29 cellular contexts compared by ENCODE assay signal in genomic region chr14:71629765-71630502, GRCh38.
DNase-seq lines count a peak whose midpoint lies in the region; ATAC-seq and FAIRE-seq lines count a peak whose summit lies in the region.
"Had no signal": no experiment of that assay in that cellular context is flagged by ENCODE, and none has a peak within 500 bp of the region (broad histone marks: within the 10 kb centered on the region; RNA-seq: fewer than 3 reads in every experiment).

No MANE protein-coding gene starts in this region.

- no peak overlapping the region for H2BK5ac ChIP-seq in mesendoderm (ENCODE audit: low read length)

- no peak for ATAC-seq in HG02759 (IDR thresholded peaks at IDR 0.05; ENCODE audit: unreplicated experiment)
- no peak for ATAC-seq in activated CD8-positive, alpha-beta T cell treated with anti-CD3 and anti-CD28 coated beads, Interleukin-2, amount 10 ng/mL, durations not matched to agents 7 days and 5 days
- ATAC-seq: naive thymus-derived CD8-positive, alpha-beta T cell; pancreas; stimulated activated effector memory CD8-positive, alpha-beta T cell treated with anti-CD3 and anti-CD28 coated beads, Interleukin-12 subunit alpha, Interleukin-12 subunit beta, amount 100 ng/mL, for 72 hours had no signal

- no peaks in the 10 kb centered on the region for H3K27me3 ChIP-seq in mesendoderm (ENCODE audit: insufficient read depth, low read length, poor library complexity)
- H3K27me3 ChIP-seq: BLaER1 treated with 17β-estradiol and CSF1 and Interleukin-3, amounts not matched to agents 10 nM and 100 nM; pancreas; Peyer's patch; right atrium auricular region; spleen had no signal

- no peaks in the 10 kb centered on the region for H3K79me2 ChIP-seq in mesendoderm (ENCODE audit: control insufficient read depth, insufficient read depth, low read length)

- DNase-seq in AG20443 (ENCODE audit: low spot score) (peak; percentile 20), NCI-H82 treated with DMSO at 0.1 percent for 48 hours (lab: John Stamatoyannopoulos, UW; ENCODE audit: unreplicated experiment) (peak; percentile 9), mesendoderm (peak; percentile 26), NCI-H524 (lab: John Stamatoyannopoulos, UW) (no peak), T-helper 1 cell (no peak)
- no peak for DNase-seq in activated CD8-positive, alpha-beta T cell treated with anti-CD3 and anti-CD28 coated beads, Interleukin-2, amount 10 ng/mL, durations not matched to agents 7 days and 5 days
- DNase-seq: Caco-2; DND-41; hippocampal formation; KG1; left ventricle myocardium inferior; naive thymus-derived CD8-positive, alpha-beta T cell; NCI-H1417 treated with DMSO at 0.1 percent for 48 hours; NCI-H2107; pancreas; Peyer's patch; SIG-M5; spleen; stimulated activated CD4-positive, alpha-beta T cell treated with anti-CD3 and anti-CD28 coated beads, Interleukin-2, amount 100 ng/mL, for 48 hours; substantia nigra had no signal

- POLR2A ChIA-PET in activated CD8-positive, alpha-beta T cell treated with anti-CD3 and anti-CD28 coated beads, Interleukin-2, amount 10 ng/mL, durations not matched to agents 7 days and 5 days (lab: Charles Lee), result no interaction called here

- no peak overlapping the region for H3K4ac ChIP-seq in mesendoderm (ENCODE audit: low read depth, low read length)

- peaks cover 2% of the 10 kb centered on the region for H3K4me1 ChIP-seq in mesendoderm (ENCODE audit: control insufficient read depth, low read depth, low read length)
- H3K4me1 ChIP-seq: Caco-2, left ventricle myocardium inferior, pancreas, Peyer's patch, right atrium auricular region had no signal

- peaks cover 5% of the 10 kb centered on the region for H3K9me3 Mint-ChIP-seq in activated CD8-positive, alpha-beta T cell treated with anti-CD3 and anti-CD28 coated beads, Interleukin-2, amount 10 ng/mL, durations not matched to agents 7 days and 5 days (ENCODE audit: insufficient read depth)
- H3K9me3 Mint-ChIP-seq: stimulated activated effector memory CD8-positive, alpha-beta T cell treated with anti-CD3 and anti-CD28 coated beads, Interleukin-12 subunit alpha, Interleukin-12 subunit beta, amount 100 ng/mL, for 72 hours had no signal

- no peak overlapping the region for H4K8ac ChIP-seq in mesendoderm (ENCODE audit: low read depth, low read length)

- no peak overlapping the region for H2AK5ac ChIP-seq in mesendoderm (ENCODE audit: low read length)

- H3K23ac ChIP-seq in mesendoderm (ENCODE audit: low read length), result no peak overlapping the region

- no peaks in the 10 kb centered on the region for H3K27me3 Mint-ChIP-seq in activated CD8-positive, alpha-beta T cell treated with anti-CD3 and anti-CD28 coated beads, Interleukin-2, amount 10 ng/mL, durations not matched to agents 7 days and 5 days (ENCODE audit: low read depth)
- H3K27me3 Mint-ChIP-seq: dendritic cell treated with granulocyte-macrophage colony-stimulating factor and Interleukin-4, amounts not matched to agents 40 ng/mL and 50 ng/mL, for 4 days; naive thymus-derived CD8-positive, alpha-beta T cell had no signal

- H3K79me1 ChIP-seq in mesendoderm (ENCODE audit: low read length), result no peaks in the 10 kb centered on the region

- no CpG with 5 or more reads among the region's 7 CpGs for WGBS in mesendoderm (ENCODE audit: extremely low coverage, insufficient coverage, low lambda C conversion rate)

- peaks cover 40% of the 10 kb centered on the region for H3K36me3 Mint-ChIP-seq in activated CD8-positive, alpha-beta T cell treated with anti-CD3 and anti-CD28 coated beads, Interleukin-2, amount 10 ng/mL, durations not matched to agents 7 days and 5 days (ENCODE audit: low read depth)

- H3K4me1 Mint-ChIP-seq in activated CD8-positive, alpha-beta T cell treated with anti-CD3 and anti-CD28 coated beads, Interleukin-2, amount 10 ng/mL, durations not matched to agents 7 days and 5 days (ENCODE audit: low read depth), result no peaks in the 10 kb centered on the region
- H3K4me1 Mint-ChIP-seq: stimulated activated effector memory CD8-positive, alpha-beta T cell treated with anti-CD3 and anti-CD28 coated beads, Interleukin-12 subunit alpha, Interleukin-12 subunit beta, amount 100 ng/mL, for 72 hours had no signal

- no peak overlapping the region for H3K27ac Mint-ChIP-seq in activated CD8-positive, alpha-beta T cell treated with anti-CD3 and anti-CD28 coated beads, Interleukin-2, amount 10 ng/mL, durations not matched to agents 7 days and 5 days
- H3K27ac Mint-ChIP-seq: dendritic cell treated with granulocyte-macrophage colony-stimulating factor and Interleukin-4, amounts not matched to agents 40 ng/mL and 50 ng/mL, for 4 days; mesothelial cell of epicardium; stimulated activated effector memory CD8-positive, alpha-beta T cell treated with anti-CD3 and anti-CD28 coated beads, Interleukin-12 subunit alpha, Interleukin-12 subunit beta, amount 100 ng/mL, for 72 hours had no signal

- no peak overlapping the region for H3K4me3 Mint-ChIP-seq in activated CD8-positive, alpha-beta T cell treated with anti-CD3 and anti-CD28 coated beads, Interleukin-2, amount 10 ng/mL, durations not matched to agents 7 days and 5 days
- H3K4me3 Mint-ChIP-seq: dendritic cell treated with granulocyte-macrophage colony-stimulating factor and Interleukin-4, amounts not matched to agents 40 ng/mL and 50 ng/mL, for 4 days; mesothelial cell of epicardium; naive thymus-derived CD8-positive, alpha-beta T cell; stimulated activated effector memory CD8-positive, alpha-beta T cell treated with anti-CD3 and anti-CD28 coated beads, Interleukin-12 subunit alpha, Interleukin-12 subunit beta, amount 100 ng/mL, for 72 hours had no signal

- H3K27ac ChIP-seq in mesendoderm (ENCODE audit: low read depth, low read length), result no peak overlapping the region
- H3K27ac ChIP-seq: BLaER1 treated with 17β-estradiol and CSF1 and Interleukin-3, amounts not matched to agents 10 nM and 100 nM; left ventricle myocardium inferior; pancreas; Peyer's patch; right atrium auricular region; spleen had no signal

- H3K4me2 ChIP-seq in mesendoderm (ENCODE audit: low read length), result no peak overlapping the region
- H3K4me2 ChIP-seq: BLaER1 treated with 17β-estradiol and CSF1 and Interleukin-3, amounts not matched to agents 10 nM and 100 nM had no signal

- CTCF ChIA-PET in activated CD8-positive, alpha-beta T cell treated with anti-CD3 and anti-CD28 coated beads, Interleukin-2, amount 10 ng/mL, durations not matched to agents 7 days and 5 days (lab: Charles Lee), result no interaction called here

- no peak overlapping the region for H4K5ac ChIP-seq in mesendoderm (ENCODE audit: low read length)

- no peak overlapping the region for H2BK120ac ChIP-seq in mesendoderm (ENCODE audit: low read depth, low read length)

- H3K56ac ChIP-seq in mesendoderm (ENCODE audit: low read length), result no peak overlapping the region

- no peaks in the 10 kb centered on the region for H3K36me3 ChIP-seq in mesendoderm (ENCODE audit: control insufficient read depth, insufficient read depth, low read length)
- H3K36me3 ChIP-seq: Peyer's patch, right atrium auricular region had no signal

- peak; percentile 28 for FAIRE-seq in colon (lab: Jason Lieb, UNC)
- FAIRE-seq: A204.1, frontal cortex, pancreas had no signal

- H2BK15ac ChIP-seq in mesendoderm (replicated peaks; ENCODE audit: low read depth), result no peak overlapping the region

- H3K9ac ChIP-seq in mesendoderm (ENCODE audit: low read length), result no peak overlapping the region
- H3K9ac ChIP-seq: BLaER1 treated with 17β-estradiol and CSF1 and Interleukin-3, amounts not matched to agents 10 nM and 100 nM had no signal

- H3K18ac ChIP-seq in mesendoderm (ENCODE audit: low read length), result no peak overlapping the region

- no peak overlapping the region for H3K4me3 ChIP-seq in mesendoderm (ENCODE audit: low read length)
- H3K4me3 ChIP-seq: BLaER1 treated with 17β-estradiol and CSF1 and Interleukin-3, amounts not matched to agents 10 nM and 100 nM; left ventricle myocardium inferior; pancreas; Peyer's patch; right atrium auricular region; spleen had no signal

Comparison
In these comparisons a context has a peak if more than half of its experiments do, and no peak if none do; other contexts are left out.
1. DNase-seq: peak in AG20443 (single experiment), NCI-H82 treated with DMSO at 0.1 percent for 48 hours (single experiment) and mesendoderm (single experiment); none in NCI-H524 (0 of 2), activated CD8-positive, alpha-beta T cell treated with anti-CD3 and anti-CD28 coated beads, Interleukin-2, amount 10 ng/mL, durations not matched to agents 7 days and 5 days (single experiment) and T-helper 1 cell (0 of 5).